In the genomic region with DNA sequence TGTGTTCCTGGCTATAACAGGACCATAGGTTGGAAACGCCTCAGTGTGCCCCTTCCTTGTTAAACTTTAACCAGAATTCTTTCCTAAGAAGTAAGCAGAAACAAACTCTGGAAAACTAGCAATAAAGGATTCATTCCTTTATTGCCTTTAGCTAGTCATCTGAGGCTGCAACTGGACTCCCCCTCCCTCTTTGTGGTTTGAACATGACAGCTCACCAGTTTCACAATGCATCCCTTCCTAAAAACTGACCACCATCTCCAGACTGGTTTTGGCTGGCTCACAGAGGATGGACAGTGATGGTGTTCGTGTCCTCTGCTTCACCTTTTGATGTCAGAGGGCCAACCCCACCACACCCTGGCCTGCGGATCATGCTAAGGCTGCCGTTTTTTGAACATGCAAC, we compare ENCODE assay signal across 9 cellular contexts. TPM values are rescaled to one million over a fixed set of nuclear protein-coding genes. Genes with fewer than 3 reads are reported as not detected.
DNase-seq lines count a peak whose midpoint lies in the region; ATAC-seq and TF ChIP-seq lines count a peak whose summit lies in the region.
"Had no signal": no experiment of that assay in that cellular context is flagged by ENCODE, and none has a peak within 500 bp of the region (broad histone marks: within the 10 kb centered on the region; RNA-seq: fewer than 3 reads in every experiment).

No MANE protein-coding gene starts in this region.

- peaks cover 1% of the 10 kb centered on the region for H3K36me3 Mint-ChIP-seq in progenitor cell of endocrine pancreas (ENCODE audit: insufficient read depth)

- no peak overlapping the region for H3K4me3 ChIP-seq in fibroblast of lung (replicated peaks in 1 of 4; ENCODE audit: control extremely low read depth in 1 of 4, insufficient read depth in 1 of 4, low read depth in 3 of 4, low read length in 4 of 4)

- no peak overlapping the region for H3K4me2 ChIP-seq in fibroblast of lung (ENCODE audit: extremely low read depth, insufficient read depth, low read length)

- TF ChIP-seq CTCF in fibroblast of lung (conservative IDR thresholded peaks at IDR 0.05 in 1 of 2, IDR thresholded peaks at IDR 0.05 in 1 of 2; ENCODE audit: low read depth in 1 of 2, low read length in 2 of 2) (no peak), progenitor cell of endocrine pancreas (IDR thresholded peaks at IDR 0.05; ENCODE audit: unreplicated experiment) (no peak)

- H3K4me1 ChIP-seq in fibroblast of lung (ENCODE audit: control insufficient read depth, extremely low read depth, insufficient read depth, low read length), result peaks cover 2% of the 10 kb centered on the region

- no peak overlapping the region for H2AFZ ChIP-seq in fibroblast of lung (ENCODE audit: low read length)

- peak overlapping the region; percentile 22 for H3K27ac ChIP-seq in fibroblast of lung (ENCODE audit: insufficient read depth, low read length)

- H3K4me3 Mint-ChIP-seq in progenitor cell of endocrine pancreas (ENCODE audit: low read depth), result no peak overlapping the region

- DNase-seq in M059J (ENCODE audit: low read depth) (peak; percentile 93), fibroblast of lung (ENCODE audit: low read depth in 2 of 2) (peak; percentile 95 to 97), progenitor cell of endocrine pancreas (ENCODE audit: low spot score, unreplicated experiment) (no peak), NCI-H187 treated with DMSO at 0.1 percent for 48 hours (lab: John Stamatoyannopoulos, UW) (no peak)
- no peak for DNase-seq in activated CD4-positive, alpha-beta T cell treated with anti-CD3 and anti-CD28 coated beads, Interleukin-2, amount 50 U/mL, for 4 hours
- no peak for DNase-seq in activated T-cell treated with anti-CD3 and anti-CD28 coated beads, Interleukin-2, amount 50 U/mL, for 1 hour
- DNase-seq: GOT3 had no signal

- peak overlapping the region; percentile 59 for H3K27ac Mint-ChIP-seq in progenitor cell of endocrine pancreas

- no peaks in the 10 kb centered on the region for H3K36me3 ChIP-seq in fibroblast of lung (ENCODE audit: control insufficient read depth, insufficient read depth, low read length)

- no peaks in the 10 kb centered on the region for H4K20me1 ChIP-seq in fibroblast of lung (ENCODE audit: control insufficient read depth, extremely low read depth, insufficient read depth, low read length)

- no peaks in the 10 kb centered on the region for H3K9me3 ChIP-seq in fibroblast of lung (ENCODE audit: control insufficient read depth, insufficient read depth, low read depth, low read length)

- ATAC-seq in GM18498 (IDR thresholded peaks at IDR 0.05; ENCODE audit: unreplicated experiment) (peak; percentile 28), HG03520 (IDR thresholded peaks at IDR 0.05; ENCODE audit: unreplicated experiment) (no peak)

- H3K27me3 ChIP-seq in fibroblast of lung (ENCODE audit: control insufficient read depth, insufficient read depth, low read length), result no peaks in the 10 kb centered on the region

- peaks cover 7% of the 10 kb centered on the region for H3K9me3 Mint-ChIP-seq in progenitor cell of endocrine pancreas (ENCODE audit: low read depth)

- H3K9ac ChIP-seq in fibroblast of lung (ENCODE audit: insufficient read depth, low read length), result no peak overlapping the region

- H3K4me1 Mint-ChIP-seq in progenitor cell of endocrine pancreas (ENCODE audit: low read depth), result peaks cover 31% of the 10 kb centered on the region

- H3K79me2 ChIP-seq in fibroblast of lung (ENCODE audit: control insufficient read depth, insufficient read depth, low read length), result no peaks in the 10 kb centered on the region

- H3K27me3 Mint-ChIP-seq in progenitor cell of endocrine pancreas, result no peaks in the 10 kb centered on the region

RNA-seq across cellular contexts. Expression of a gene that starts 27.9 kb away (rescaled TPM):
- total RNA-seq in M059J (2014; rRNA removed; shearing (Covaris generic)), result 21.2 and 27.1 TPM in 2 replicates
- 86.5 and 93.0 TPM in 2 replicates for total RNA-seq in fibroblast of lung
- 126 and 196 TPM in 2 replicates for polyA plus RNA-seq in fibroblast of lung
- 70.1 and 110 TPM in 2 replicates for polyA plus RNA-seq in fibroblast of lung (2012)
- 89.3 and 192 TPM in 2 replicates for polyA minus RNA-seq in fibroblast of lung (ENCODE audit: low replicate concordance)
- total RNA-seq in progenitor cell of endocrine pancreas, result 21.1 and 21.2 TPM in 2 replicates

Comparison
In these comparisons a context has a peak if more than half of its experiments do, and no peak if none do; other contexts are left out.
1. DNase-seq: peak in M059J (single experiment) and fibroblast of lung (2 of 2); none in progenitor cell of endocrine pancreas (single experiment), activated CD4-positive, alpha-beta T cell treated with anti-CD3 and anti-CD28 coated beads, Interleukin-2, amount 50 U/mL, for 4 hours (0 of 2), NCI-H187 treated with DMSO at 0.1 percent for 48 hours (single experiment) and activated T-cell treated with anti-CD3 and anti-CD28 coated beads, Interleukin-2, amount 50 U/mL, for 1 hour (single experiment).